Comparison of ENCODE assay signal across 11 cellular contexts in genomic region chr1:176601358-176601757, GRCh38.
"Had no signal": no experiment of that assay in that cellular context is flagged by ENCODE, and none has a peak within 500 bp of the region (broad histone marks: within the 10 kb centered on the region; RNA-seq: fewer than 3 reads in every experiment).

No MANE protein-coding gene starts in this region.

- H3K27ac ChIP-seq: sigmoid colon, transverse colon had no signal

- H3K36me3 ChIP-seq: sigmoid colon, transverse colon had no signal

- H3K27me3 ChIP-seq: sigmoid colon, transverse colon had no signal

- DNase-seq: activated B cell treated with CpG ODN at 0.5 μM for 24 hours; activated CD4-positive, alpha-beta T cell treated with anti-CD3 and anti-CD28 coated beads, Interleukin-2, amount 10 ng/mL, durations not matched to agents 24 days and 14 days; activated CD8-positive, alpha-beta memory T cell treated with anti-CD3 and anti-CD28 coated beads for 24 hours; activated naive CD4-positive, alpha-beta T cell treated with Interleukin-2 at 50 U/mL for 16 hours; effector memory CD4-positive, alpha-beta T cell; left colon; sigmoid colon; stimulated activated CD4-positive, alpha-beta T cell treated with anti-CD3 and anti-CD28 coated beads, Interleukin-2, amount 100 ng/mL, for 24 hours; stimulated activated naive CD4-positive, alpha-beta T cell; substantia nigra; transverse colon had no signal

- H3K4me3 ChIP-seq: sigmoid colon, transverse colon had no signal

- H3K9me3 ChIP-seq: sigmoid colon, transverse colon had no signal

- ATAC-seq: left colon had no signal

- H3K4me1 ChIP-seq: transverse colon had no signal
